Comparison of ENCODE assay signal across 8 cellular contexts in genomic region chr17:8123695-8124349, GRCh38. TPM values are rescaled to one million over a fixed set of nuclear protein-coding genes. Genes with fewer than 3 reads are reported as not detected.
DNase-seq lines count a peak whose midpoint lies in the region; ATAC-seq and TF ChIP-seq lines count a peak whose summit lies in the region.

TSS of gene HES7 (minus strand) at chr17:8124106. CDS start at chr17:8124084, 22 bp downstream.

- H4K12ac ChIP-seq in trophoblast cell (ENCODE audit: low read depth, low read length), result no peak within 1 kb of the TSS

- no peak within 1 kb of the TSS for H3K23ac ChIP-seq in trophoblast cell (ENCODE audit: low read length)

- WGBS in endodermal cell (ENCODE audit: insufficient coverage in 1 of 2, insufficient read length in 1 of 2), 2 experiments, result 0% methylated on average over 4 to 29 of the region's 29 CpGs
- no CpG with 5 or more reads among the region's 29 CpGs for WGBS in trophoblast cell (ENCODE audit: extremely low coverage, insufficient coverage, insufficient read length)

- peaks cover 53% of the 10 kb centered on the region for H3K4me1 ChIP-seq in OCI-LY7 (ENCODE audit: insufficient read depth, low read length, poor library complexity, severe bottlenecking)
- H3K4me1 ChIP-seq in endodermal cell (ENCODE audit: control insufficient read depth, insufficient read depth, low read length), result no peaks in the 10 kb centered on the region
- H3K4me1 ChIP-seq in trophoblast cell (ENCODE audit: control insufficient read depth in 1 of 2, insufficient read depth in 2 of 2, low read length in 2 of 2), result peaks cover 26 to 41% of the 10 kb centered on the region in 2 experiments

- no peak within 1 kb of the TSS for H2AK5ac ChIP-seq in trophoblast cell (ENCODE audit: low read length)

- no peaks in the 10 kb centered on the region for H3K79me1 ChIP-seq in trophoblast cell (ENCODE audit: low read length)

- no peaks in the 10 kb centered on the region for H3K9me2 ChIP-seq in OCI-LY7 (ENCODE audit: insufficient read depth, low read length)

- H4K8ac ChIP-seq in trophoblast cell (ENCODE audit: low read depth, low read length), result no peak within 1 kb of the TSS

- peak within 1 kb of the TSS; percentile 83 for H3K4me3 Mint-ChIP-seq in endodermal cell

- H3K4me3 ChIP-seq in OCI-LY7 (ENCODE audit: low read depth, low read length, poor library complexity, severe bottlenecking) (peak within 1 kb of the TSS; percentile 79), endodermal cell (ENCODE audit: low read length) (peak within 1 kb of the TSS; percentile 91), trophoblast cell (ENCODE audit: low read depth, low read length) (peak within 1 kb of the TSS; percentile 71)

- H3K9ac ChIP-seq in endodermal cell (ENCODE audit: extremely low read depth, low read length, poor library complexity, severe bottlenecking), result no peak within 1 kb of the TSS
- no peak within 1 kb of the TSS for H3K9ac ChIP-seq in trophoblast cell (ENCODE audit: low read length)

- H3K4me2 ChIP-seq in OCI-LY7 (ENCODE audit: low read length) (peak within 1 kb of the TSS; percentile 98), trophoblast cell (ENCODE audit: low read length) (peak within 1 kb of the TSS; percentile 80)

- peak within 1 kb of the TSS; percentile 11 for H3K27ac Mint-ChIP-seq in endodermal cell

- no peak within 1 kb of the TSS for H2BK120ac ChIP-seq in trophoblast cell (ENCODE audit: insufficient read depth, low read length, poor library complexity)

- no peak within 1 kb of the TSS for H2BK5ac ChIP-seq in trophoblast cell (ENCODE audit: low read depth, low read length, poor library complexity)

- H3K4me1 Mint-ChIP-seq in endodermal cell, result peaks cover 20% of the 10 kb centered on the region

- BruUV-seq in OCI-LY7 (replicated peaks; lab: Mats Ljungman, UMichigan), result no TSS peak

- no peaks in the 10 kb centered on the region for H3K36me3 Mint-ChIP-seq in endodermal cell (ENCODE audit: low read depth)

- H4K20me1 ChIP-seq in OCI-LY7 (ENCODE audit: insufficient read depth, low read length), result 0 out of 2 replicates have a peak, but pooled peaks cover 3% of the 10 kb centered on the region

- no peak for TF ChIP-seq CTCF in OCI-LY7 (conservative IDR thresholded peaks at IDR 0.05; ENCODE audit: low read length)
- TF ChIP-seq CTCF in endodermal cell (conservative IDR thresholded peaks at IDR 0.05), result no peak

- no peak within 1 kb of the TSS for H3K18ac ChIP-seq in trophoblast cell (ENCODE audit: low read length)

- no peak within 1 kb of the TSS for H3K4ac ChIP-seq in trophoblast cell (ENCODE audit: low read depth, low read length)

- H3K27ac ChIP-seq in OCI-LY7 (ENCODE audit: low read depth, low read length, poor library complexity, severe bottlenecking) (no peak within 1 kb of the TSS), endodermal cell (ENCODE audit: low read depth, low read length) (no peak within 1 kb of the TSS), trophoblast cell (ENCODE audit: low read depth, low read length) (no peak within 1 kb of the TSS)

- peaks cover 64% of the 10 kb centered on the region for H3K27me3 Mint-ChIP-seq in endodermal cell (ENCODE audit: insufficient read depth)

- H3K79me2 ChIP-seq in OCI-LY7 (ENCODE audit: insufficient read depth, low read depth, low read length) (no peaks in the 10 kb centered on the region), trophoblast cell (ENCODE audit: control insufficient read depth, insufficient read depth, low read length, poor library complexity) (no peaks in the 10 kb centered on the region)

- H3K36me3 ChIP-seq in OCI-LY7 (ENCODE audit: insufficient read depth, low read length) (no peaks in the 10 kb centered on the region), endodermal cell (ENCODE audit: control insufficient read depth, insufficient read depth, low read length) (no peaks in the 10 kb centered on the region), trophoblast cell (ENCODE audit: control insufficient read depth in 1 of 2, insufficient read depth in 2 of 2, low read length in 2 of 2) (no peaks in the 10 kb centered on the region)

- no peak for ATAC-seq in GM21367 (IDR thresholded peaks at IDR 0.05; ENCODE audit: unreplicated experiment)

- POLR2A ChIA-PET in OCI-LY7 (lab: Charles Lee), result no interaction called here

- peaks cover 61% of the 10 kb centered on the region for H3K27me3 ChIP-seq in endodermal cell (ENCODE audit: control insufficient read depth, insufficient read depth, low read length, poor library complexity, severe bottlenecking)
- H3K27me3 ChIP-seq in trophoblast cell (ENCODE audit: insufficient read depth, low read length), result peaks cover 38% of the 10 kb centered on the region

- H2BK12ac ChIP-seq in trophoblast cell (ENCODE audit: low read length), result no peak within 1 kb of the TSS

- intact Hi-C loops in OCI-LY7 (cut with micrococcal nuclease; ENCODE audit: unreplicated experiment), result loop anchor here (5.0 kb wide), 2 partner anchors 163 to 287 kb away; partner anchors contain the start of gene RANGRF

- DNase-seq in NCI-H82 (lab: John Stamatoyannopoulos, UW) (peak; percentile 89), NCI-H82 treated with DMSO at 0.1 percent for 48 hours (lab: John Stamatoyannopoulos, UW; ENCODE audit: unreplicated experiment) (no peak), OCI-LY7 (ENCODE audit: low spot score) (no peak), endodermal cell (peak; percentile 90), trophoblast cell (peak in 1 of 2 donors; percentile 7), NCI-H1092 treated with DMSO at 0.1 percent for 48 hours (lab: John Stamatoyannopoulos, UW) (no peak), C1 segment of cervical spinal cord (lab: John Stamatoyannopoulos, UW) (no peak)

- no peak within 1 kb of the TSS for H4K91ac ChIP-seq in trophoblast cell (ENCODE audit: low read depth, low read length)

- H3K9me3 ChIP-seq in OCI-LY7 (ENCODE audit: low read length) (no peaks in the 10 kb centered on the region), endodermal cell (ENCODE audit: control insufficient read depth, low read length) (no peaks in the 10 kb centered on the region), trophoblast cell (ENCODE audit: insufficient read depth, low read depth, low read length) (peaks cover 3% of the 10 kb centered on the region)

- H3K9me3 Mint-ChIP-seq in endodermal cell, result no peaks in the 10 kb centered on the region

- CTCF ChIA-PET in OCI-LY7 (lab: Charles Lee; ENCODE audit: unreplicated experiment), result no interaction called here

- no peak within 1 kb of the TSS for H3K14ac ChIP-seq in trophoblast cell (ENCODE audit: low read length)

- H2AFZ ChIP-seq in OCI-LY7 (ENCODE audit: low read length) (no peak within 1 kb of the TSS), trophoblast cell (ENCODE audit: insufficient read depth, low read length, poor library complexity) (no peak within 1 kb of the TSS)

RNA-seq across cellular contexts. Expression of gene HES7, which starts in this region (rescaled TPM):
- total RNA-seq in OCI-LY7 (2014; rRNA removed; shearing (Covaris generic)), result 0.44 and 0.75 TPM in 2 replicates
- total RNA-seq in OCI-LY7 (2022) (4.6 and 5.8 TPM in 2 replicates), endodermal cell (1 to 10 TPM in 1 of 2 donors, under 1 TPM in 1; 0.40 to 2.2 TPM)
- polyA plus RNA-seq in endodermal cell (2013, experiment 1 of 2), result 0.89 TPM
- polyA plus RNA-seq in endodermal cell (2013, experiment 2 of 2), result 0.87 TPM
- polyA plus RNA-seq in trophoblast cell (2013), result 0.29 and 0.49 TPM in 2 replicates

Comparison
In these comparisons a context has a peak if more than half of its experiments do, and no peak if none do; other contexts are left out.
1. DNase-seq: peak in NCI-H82 (single experiment) and endodermal cell (single experiment); none in NCI-H82 treated with DMSO at 0.1 percent for 48 hours (single experiment), OCI-LY7 (single experiment), NCI-H1092 treated with DMSO at 0.1 percent for 48 hours (single experiment) and C1 segment of cervical spinal cord (0 of 14).
2. Peak in every context shown above with its lines, with median percentiles within 50 percentile points of each other: H3K4me3 ChIP-seq.